ENCODE assay signal across 12 cellular contexts in the genomic region with DNA sequence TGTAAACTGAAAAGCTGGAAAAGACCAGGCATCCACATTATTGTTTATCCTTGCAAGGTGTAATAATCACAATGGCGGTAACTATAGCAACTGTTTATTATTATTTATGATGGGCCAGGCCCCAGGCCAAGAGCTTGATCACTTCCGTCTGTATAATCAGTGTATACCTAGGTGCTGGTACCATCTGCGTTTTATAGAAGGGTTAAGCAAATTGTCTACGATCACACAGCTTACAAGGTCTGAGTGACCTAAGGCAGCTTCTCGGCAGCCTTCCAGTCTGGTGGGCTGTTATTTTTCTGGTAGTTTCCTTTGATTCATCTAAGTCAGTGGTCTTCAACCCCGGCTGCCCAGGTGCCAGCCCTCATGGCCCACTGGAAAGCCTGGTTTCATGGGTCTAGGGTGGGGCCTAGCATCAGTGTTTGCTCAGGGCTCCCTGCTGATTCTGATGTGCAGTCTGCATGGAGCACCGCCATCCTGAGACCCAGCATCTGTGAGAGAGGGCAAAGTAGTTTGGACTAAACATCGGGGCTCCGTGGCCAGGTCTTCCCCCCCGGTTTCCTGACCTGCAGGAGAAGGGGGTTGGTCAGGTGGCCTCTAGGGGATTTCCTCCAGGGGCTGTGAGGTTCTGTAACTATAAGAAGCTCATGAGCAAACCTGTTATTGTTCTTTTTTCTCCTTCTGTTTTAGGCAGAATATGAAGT.
DNase-seq lines count a peak whose midpoint lies in the region; ATAC-seq and TF ChIP-seq lines count a peak whose summit lies in the region.
"Had no signal": no experiment of that assay in that cellular context is flagged by ENCODE, and none has a peak within 500 bp of the region (broad histone marks: within the 10 kb centered on the region; RNA-seq: fewer than 3 reads in every experiment).

No MANE protein-coding gene starts in this region.

- ATAC-seq in stimulated activated memory B cell treated with anti-CD40 and anti-IgM and Interleukin-4, amounts not matched to agents 10 μg/mL and 1 μg/mL and 100 μg/mL, for 72 hours, result no peak
- no peak for ATAC-seq in HG02852 (IDR thresholded peaks at IDR 0.05; ENCODE audit: unreplicated experiment)

- H3K36me3 Mint-ChIP-seq in stimulated activated memory B cell treated with anti-CD40 and anti-IgM and Interleukin-4, amounts not matched to agents 10 μg/mL and 1 μg/mL and 100 μg/mL, for 72 hours, result peaks cover 22% of the 10 kb centered on the region

- no peaks in the 10 kb centered on the region for H3K9me3 ChIP-seq in right atrium auricular region
- H3K9me3 ChIP-seq: pancreas had no signal

- peak overlapping the region; percentile 21 for H3K4me3 ChIP-seq in GM12875 (ENCODE audit: low read depth, low read length)
- H3K4me3 ChIP-seq in right atrium auricular region, result no peak overlapping the region
- H3K4me3 ChIP-seq: pancreas had no signal

- no peaks in the 10 kb centered on the region for H3K27me3 Mint-ChIP-seq in stimulated activated memory B cell treated with anti-CD40 and anti-IgM and Interleukin-4, amounts not matched to agents 10 μg/mL and 1 μg/mL and 100 μg/mL, for 72 hours

- H3K4me1 ChIP-seq in right atrium auricular region, result peaks cover 0 to 52% of the 10 kb centered on the region in 2 donors
- H3K4me1 ChIP-seq: pancreas had no signal

- DNase-seq in NCI-H774 (lab: John Stamatoyannopoulos, UW), result peak; percentile 9
- no peak for DNase-seq in right atrium auricular region (ENCODE audit: low spot score)
- DNase-seq in DMS79 treated with DMSO at 0.1 percent for 48 hours (lab: John Stamatoyannopoulos, UW), result no peak
- no peak for DNase-seq in inferior parietal cortex (ENCODE audit: extremely low spot score)
- no peak for DNase-seq in erythroblast (lab: John Stamatoyannopoulos, UW)
- DNase-seq: activated CD4-positive, alpha-beta T cell treated with anti-CD3 and anti-CD28 coated beads for 1 hour; DND-41; pancreas; stimulated activated CD4-positive, alpha-beta T cell treated with anti-CD3 and anti-CD28 coated beads, Interleukin-4, amount 100 ng/mL, for 24 hours had no signal

- peak overlapping the region; percentile 65 to 66 for H3K27ac ChIP-seq in right atrium auricular region

- no peak for TF ChIP-seq POLR2A in erythroblast (IDR thresholded peaks at IDR 0.05; ENCODE audit: low read length)

- TF ChIP-seq CTCF in GM12875 (IDR thresholded peaks at IDR 0.05; ENCODE audit: borderline replicate concordance, insufficient read depth, low read depth, low read length), result no peak
- no peak for TF ChIP-seq CTCF in right atrium auricular region (IDR thresholded peaks at IDR 0.05)

- H3K36me3 ChIP-seq in right atrium auricular region, result peaks cover 6% of the 10 kb centered on the region
- H3K36me3 ChIP-seq: pancreas had no signal

- no peaks in the 10 kb centered on the region for H3K27me3 ChIP-seq in right atrium auricular region
- H3K27me3 ChIP-seq: pancreas had no signal

- H3K4me3 Mint-ChIP-seq in stimulated activated memory B cell treated with anti-CD40 and anti-IgM and Interleukin-4, amounts not matched to agents 10 μg/mL and 1 μg/mL and 100 μg/mL, for 72 hours, result no peak overlapping the region

- H3K9me3 Mint-ChIP-seq in stimulated activated memory B cell treated with anti-CD40 and anti-IgM and Interleukin-4, amounts not matched to agents 10 μg/mL and 1 μg/mL and 100 μg/mL, for 72 hours, result peaks cover 6% of the 10 kb centered on the region

- peaks cover 50% of the 10 kb centered on the region for H3K4me1 Mint-ChIP-seq in stimulated activated memory B cell treated with anti-CD40 and anti-IgM and Interleukin-4, amounts not matched to agents 10 μg/mL and 1 μg/mL and 100 μg/mL, for 72 hours

- peak overlapping the region; percentile 73 for H3K27ac Mint-ChIP-seq in stimulated activated memory B cell treated with anti-CD40 and anti-IgM and Interleukin-4, amounts not matched to agents 10 μg/mL and 1 μg/mL and 100 μg/mL, for 72 hours
